Comparison of ENCODE assay signal across 8 cellular contexts in genomic region chr3:141561426-141562034, GRCh38.
DNase-seq lines count a peak whose midpoint lies in the region; TF ChIP-seq lines count a peak whose summit lies in the region.

No MANE protein-coding gene starts in this region.

- no peaks in the 10 kb centered on the region for H3K9me3 ChIP-seq in testis

- H3K4me3 ChIP-seq in brain microvascular endothelial cell (ENCODE audit: low read depth, low read length) (no peak overlapping the region), testis (no peak overlapping the region)

- peak; percentile 27 for DNase-seq in NCI-H2107 treated with DMSO at 0.1 percent for 48 hours (lab: John Stamatoyannopoulos, UW; ENCODE audit: unreplicated experiment)
- no peak for DNase-seq in NCI-H2107 (lab: John Stamatoyannopoulos, UW)
- peak; percentile 56 for DNase-seq in HT1080 (ENCODE audit: low read depth)
- DNase-seq in OCI-M1 (lab: John Stamatoyannopoulos, UW) = peak; percentile 75
- peak; percentile 25 for DNase-seq in brain microvascular endothelial cell
- DNase-seq in left kidney (ENCODE audit: low read depth, low spot score) = peak; percentile 84
- DNase-seq in testis = peak; percentile 28
- no peak for DNase-seq in activated effector memory CD4-positive, alpha-beta T cell treated with Interleukin-2 at 50 U/mL for 16 hours

- in situ Hi-C loops in brain microvascular endothelial cell (cut with HindIII; ENCODE audit: low pct_ligation_motif_present, low sequenced_read_pairs) = no loop called here

- intact Hi-C loops in testis (cut with DNase I; ENCODE audit: low total_unique reads) = loop anchor here (10.0 kb wide), 1 partner anchor 97 kb away; no protein-coding TSS in a partner anchor

- no peak for TF ChIP-seq POLR2A in testis (IDR thresholded peaks at IDR 0.05)

- H3K36me3 ChIP-seq in brain microvascular endothelial cell (replicated peaks) (peaks cover 11% of the 10 kb centered on the region), testis (ENCODE audit: low read depth, missing control alignments) (no peaks in the 10 kb centered on the region)

- H3K27me3 ChIP-seq in brain microvascular endothelial cell (replicated peaks) (no peaks in the 10 kb centered on the region), testis (no peaks in the 10 kb centered on the region)

- no peak overlapping the region for H3K27ac ChIP-seq in brain microvascular endothelial cell
- H3K27ac ChIP-seq in testis = no peak overlapping the region

- peaks cover 5% of the 10 kb centered on the region for H3K4me1 ChIP-seq in testis

- TF ChIP-seq CTCF in brain microvascular endothelial cell (IDR thresholded peaks at IDR 0.05; ENCODE audit: low read depth, low read length, missing control alignments) (peak; percentile 72), testis (IDR thresholded peaks at IDR 0.05) (peak; percentile 84 to 96 (median 90))

- 70 to 72% methylated on average over 2 of the region's 2 CpGs for WGBS in testis, 2 donors

Comparison
In these comparisons a context has a peak if more than half of its experiments do, and no peak if none do; other contexts are left out.
1. DNase-seq: peak in NCI-H2107 treated with DMSO at 0.1 percent for 48 hours (single experiment), HT1080 (single experiment), OCI-M1 (single experiment), brain microvascular endothelial cell (single experiment), left kidney (single experiment) and testis (single experiment); none in NCI-H2107 (single experiment) and activated effector memory CD4-positive, alpha-beta T cell treated with Interleukin-2 at 50 U/mL for 16 hours (single experiment).